Comparison of ENCODE assay signal across 13 cellular contexts in the genomic region with DNA sequence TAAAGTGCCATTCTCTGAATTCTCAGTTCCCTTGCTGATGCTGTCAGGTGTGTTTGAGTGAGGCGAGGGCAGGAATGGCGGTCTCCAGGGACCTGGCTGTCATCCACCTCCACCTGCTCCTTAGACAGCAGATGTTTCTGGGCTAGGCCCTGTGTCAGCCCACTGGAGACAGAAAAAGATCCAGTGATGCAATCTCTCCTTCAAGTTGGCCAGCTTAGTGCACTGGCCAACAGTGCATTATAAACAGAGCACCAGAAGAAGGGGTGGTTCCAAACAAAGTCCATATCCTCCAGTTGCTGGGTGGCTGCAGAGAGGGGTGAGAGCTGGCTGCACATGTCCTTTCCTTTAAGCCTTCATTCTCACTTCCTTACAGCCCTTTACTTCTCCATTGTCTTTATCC. TPM values are rescaled to one million over a fixed set of nuclear protein-coding genes. Genes with fewer than 3 reads are reported as not detected.
DNase-seq lines count a peak whose midpoint lies in the region; ATAC-seq, FAIRE-seq and TF ChIP-seq lines count a peak whose summit lies in the region.
"Had no signal": no experiment of that assay in that cellular context is flagged by ENCODE, and none has a peak within 500 bp of the region (broad histone marks: within the 10 kb centered on the region; RNA-seq: fewer than 3 reads in every experiment).

No MANE protein-coding gene starts in this region.

- BruUV-seq in IMR-90 (replicated peaks; lab: Mats Ljungman, UMichigan) (no TSS peak), K562 (replicated peaks; lab: Mats Ljungman, UMichigan) (no TSS peak)

- H2BK15ac ChIP-seq in IMR-90 (ENCODE audit: low read depth, low read length) = no peak overlapping the region

- no peak overlapping the region for H2AK5ac ChIP-seq in IMR-90 (ENCODE audit: low read depth, low read length)

- TF ChIP-seq RAD21 in IMR-90 (IDR thresholded peaks at IDR 0.05; ENCODE audit: low read length) (no peak), K562 (CRISPR knock-in tag; conservative IDR thresholded peaks at IDR 0.05 in 1 of 2, IDR thresholded peaks at IDR 0.05 in 1 of 2) (no peak)

- peaks cover 12 to 20% of the 10 kb centered on the region in 2 experiments; a peak in 3 of 4 replicates for H3K79me1 ChIP-seq in IMR-90 (ENCODE audit: low read depth in 1 of 2, low read length in 2 of 2)

- 0 out of 2 replicates have a peak overlapping the region, but pooled peaks have one; percentile 26 for H3K4ac ChIP-seq in IMR-90 (ENCODE audit: low read depth, low read length)

- H3K9me1 ChIP-seq in IMR-90 (ENCODE audit: insufficient read depth, low read length) (peaks cover 11% of the 10 kb centered on the region), K562 (ENCODE audit: control insufficient read depth, insufficient read depth, low read length) (no peaks in the 10 kb centered on the region)

- no peak overlapping the region for H3K4me3 ChIP-seq in IMR-90 (ENCODE audit: insufficient read depth, low read depth, low read length)
- no peak overlapping the region for H3K4me3 ChIP-seq in K562
- H3K4me3 ChIP-seq: esophagus muscularis mucosa, suprapubic skin had no signal

- no peak overlapping the region for H3K23ac ChIP-seq in IMR-90 (ENCODE audit: low read depth, low read length)

- TF ChIP-seq CTCF in IMR-90 (conservative IDR thresholded peaks at IDR 0.05; ENCODE audit: low read depth, low read length) (no peak), K562 (IDR thresholded peaks at IDR 0.05 in 2 of 3, conservative IDR thresholded peaks at IDR 0.05 in 1 of 3; ENCODE audit: insufficient read depth in 2 of 3, low read depth in 1 of 3, low read length in 3 of 3) (no peak)

- H3K27ac ChIP-seq in IMR-90 (ENCODE audit: insufficient read depth, low read length) = no peak overlapping the region
- H3K27ac ChIP-seq in K562 (ENCODE audit: extremely low read depth, low read depth, low read length) = no peak overlapping the region

- no peak overlapping the region for H2BK120ac ChIP-seq in IMR-90 (ENCODE audit: low read depth, low read length)

- no peaks in the 10 kb centered on the region for H3K27me3 ChIP-seq in IMR-90 (ENCODE audit: control insufficient read depth, insufficient read depth, low read length)
- H3K27me3 ChIP-seq in K562 (ENCODE audit: control insufficient read depth in 2 of 2, insufficient read depth in 2 of 2, low read length in 2 of 2) = no peaks in the 10 kb centered on the region
- H3K27me3 ChIP-seq: esophagus muscularis mucosa, suprapubic skin had no signal

- no peak overlapping the region for H4K5ac ChIP-seq in IMR-90 (ENCODE audit: low read depth, low read length)

- TF ChIP-seq POLR2A in IMR-90 (IDR thresholded peaks at IDR 0.05; ENCODE audit: low read depth, low read length) (no peak), K562 (conservative IDR thresholded peaks at IDR 0.05) (no peak)

- H4K20me1 ChIP-seq in IMR-90 (ENCODE audit: insufficient read depth, low read length) = 0 out of 2 replicates have a peak, but pooled peaks cover 5% of the 10 kb centered on the region
- H4K20me1 ChIP-seq in K562 (replicated peaks; ENCODE audit: control insufficient read depth, insufficient read depth, low read length) = no peaks in the 10 kb centered on the region

- CTCF ChIA-PET in IMR-90 (lab: Yijun Ruan, JAX) = interaction anchor here (0.6 kb wide), 1 partner anchor 692 kb away, joined by 3 read pairs; no protein-coding TSS in a partner anchor
- CTCF ChIA-PET in K562 (lab: Yijun Ruan, JAX; ENCODE audit: low intra/inter-chr PET ratio) = no interaction called here

- no peak overlapping the region for H3K4me2 ChIP-seq in IMR-90 (ENCODE audit: low read depth, low read length)
- no peak overlapping the region for H3K4me2 ChIP-seq in K562 (ENCODE audit: insufficient read depth, low read length)

- H3K9me3 ChIP-seq in IMR-90 (ENCODE audit: control insufficient read depth, insufficient read depth, low read length) (no peaks in the 10 kb centered on the region), K562 (replicated peaks; ENCODE audit: control insufficient read depth, insufficient read depth, low read depth, low read length) (no peaks in the 10 kb centered on the region)
- H3K9me3 ChIP-seq: Caco-2, esophagus muscularis mucosa, suprapubic skin had no signal

- H3K4me1 ChIP-seq in IMR-90 (ENCODE audit: control insufficient read depth, insufficient read depth, low read length) = peaks cover 18% of the 10 kb centered on the region
- H3K4me1 ChIP-seq in K562 (replicated peaks in 1 of 2; ENCODE audit: control insufficient read depth in 2 of 2, insufficient read depth in 2 of 2, low read length in 2 of 2) = peaks cover 7 to 9% of the 10 kb centered on the region in 2 experiments; a peak in 4 of 5 replicates
- H3K4me1 ChIP-seq: Caco-2 had no signal

- dilution Hi-C loops in IMR-90 (cut with HindIII; ENCODE audit: low sequenced_read_pairs, unreplicated experiment) = no loop called here

- DNase-seq in Ammon's horn (ENCODE audit: low spot score) (peak; percentile 22), IMR-90 (peak; percentile 46), K562 (ENCODE audit: extremely low read depth in 1 of 4, low spot score in 3 of 4) (no peak), medulla oblongata (ENCODE audit: extremely low spot score) (peak; percentile 32), AG08395 (ENCODE audit: low spot score) (no peak), NCI-H524 treated with DMSO at 0.1 percent for 48 hours (lab: John Stamatoyannopoulos, UW) (no peak)
- DNase-seq: Caco-2, NCI-H510A had no signal

- no peak overlapping the region for H3K56ac ChIP-seq in IMR-90 (ENCODE audit: extremely low read depth, insufficient read depth, low read length)

- H2AFZ ChIP-seq in IMR-90 (replicated peaks; ENCODE audit: low read length, poor library complexity) (no peak overlapping the region), K562 (ENCODE audit: low read depth, low read length) (no peak overlapping the region)

- no peak overlapping the region for H3K9ac ChIP-seq in IMR-90 (ENCODE audit: low read depth, low read length)
- no peak overlapping the region for H3K9ac ChIP-seq in K562 (ENCODE audit: insufficient read depth in 1 of 2, low read depth in 2 of 2, low read length in 2 of 2)

- H4K8ac ChIP-seq in IMR-90 (ENCODE audit: low read depth in 2 of 2, low read length in 2 of 2) = no peak overlapping the region; a peak in 1 of 4 replicates

- POLR2A ChIA-PET in IMR-90 (lab: Charles Lee; ENCODE audit: unreplicated experiment) = no interaction called here
- POLR2A ChIA-PET in K562 (lab: Yijun Ruan, JAX) = interaction anchor here (0.7 to 2.5 kb wide), 3 partner anchors 9 to 172 kb away, joined by 3 to 7 read pairs (median 5); a partner anchor contains a TSS

- peaks cover 27% of the 10 kb centered on the region for H3K36me3 ChIP-seq in IMR-90 (ENCODE audit: control insufficient read depth, insufficient read depth, low read length)
- peaks cover 89% of the 10 kb centered on the region for H3K36me3 ChIP-seq in K562 (ENCODE audit: control insufficient read depth, insufficient read depth, low read length)

- ATAC-seq in IMR-90 (ENCODE audit: low read depth) (peak; percentile 54), K562 (peak; percentile 52), GM21447 (IDR thresholded peaks at IDR 0.05; ENCODE audit: unreplicated experiment) (no peak), GM19328 (IDR thresholded peaks at IDR 0.05; ENCODE audit: unreplicated experiment) (no peak)

- H2BK5ac ChIP-seq in IMR-90 (ENCODE audit: low read depth, low read length, poor library complexity, severe bottlenecking) = no peak overlapping the region

- WGBS in IMR-90 (ENCODE audit: extremely low coverage in 2 of 2, insufficient read length in 1 of 2), 2 experiments = no CpG with 5 or more reads among the region's 2 CpGs
- 100% methylated on average over 2 of the region's 2 CpGs for WGBS in K562 (ENCODE audit: insufficient coverage, low coverage, missing lambda C conversion rate)

- in situ Hi-C loops in IMR-90 (cut with MboI; ENCODE audit: low sequenced_read_pairs) = no loop called here
- in situ Hi-C loops in K562 (cut with MboI) = no loop called here

- no peak for FAIRE-seq in K562 (lab: Jason Lieb, UNC)
- FAIRE-seq: keratinocyte had no signal

- no peak overlapping the region for H3K18ac ChIP-seq in IMR-90 (ENCODE audit: low read depth, low read length)

- peak overlapping the region; percentile 33; the same call in 1 of the 2 replicates for H4K91ac ChIP-seq in IMR-90 (ENCODE audit: insufficient read depth, low read depth, low read length)

- H3K14ac ChIP-seq in IMR-90 (replicated peaks; ENCODE audit: low read depth, low read length) = no peak overlapping the region

- intact Hi-C loops in IMR-90 (cut with micrococcal nuclease) = no loop called here
- intact Hi-C loops in K562 (cut with micrococcal nuclease) = no loop called here

- H2BK20ac ChIP-seq in IMR-90 (ENCODE audit: low read depth, low read length) = 0 out of 2 replicates have a peak overlapping the region, but pooled peaks have one; percentile 20

- no peak for TF ChIP-seq EP300 in K562 (IDR thresholded peaks at IDR 0.05; ENCODE audit: low read length)

- no peak overlapping the region for H2AK9ac ChIP-seq in IMR-90 (replicated peaks; ENCODE audit: low read depth, low read length, poor library complexity)

- no peaks in the 10 kb centered on the region for H3K79me2 ChIP-seq in K562 (ENCODE audit: control insufficient read depth, insufficient read depth, low read length)

RNA-seq across cellular contexts. Expression of a gene that starts 26.5 kb away (rescaled TPM):
- total RNA-seq in IMR-90 (2012; rRNA removed) = 306 and 313 TPM in 2 replicates
- polyA plus RNA-seq in IMR-90 (2012; rRNA removed) = 197 and 210 TPM in 2 replicates
- 201 and 222 TPM in 2 replicates for polyA plus RNA-seq in IMR-90 (2012; cell fraction: cytosol; rRNA removed)
- polyA plus RNA-seq in IMR-90 (2012; cell fraction: nucleus; rRNA removed; ENCODE audit: low replicate concordance) = 110 and 136 TPM in 2 replicates
- total RNA-seq in K562 (2011; cell fraction: chromatin; rRNA removed; ENCODE audit: low replicate concordance) = 95.6 and 146 TPM in 2 replicates
- total RNA-seq in K562 (2011; cell fraction: nucleolus; rRNA removed) = 97.0 and 106 TPM in 2 replicates
- 94.6 and 118 TPM in 2 replicates for total RNA-seq in K562 (2011; cell fraction: nucleoplasm; rRNA removed)
- total RNA-seq in K562 (2014; rRNA removed) = 181 and 197 TPM in 2 replicates
- total RNA-seq in K562 (2014; rRNA removed; fragmentation: Illumina TruSeq; extraction: Trizol) = 124 and 133 TPM in 2 replicates
- total RNA-seq in K562 (2015; rRNA removed; fragmentation: Illumina TruSeq; extraction: Trizol) = 151 and 156 TPM in 2 replicates
- total RNA-seq in K562 (2021) = 127 and 133 TPM in 2 replicates
- 124 and 143 TPM in 2 replicates for polyA plus RNA-seq in K562 (2011; rRNA removed)
- 138 and 150 TPM in 2 replicates for polyA plus RNA-seq in K562 (2011; cell fraction: cytosol; rRNA removed)
- 49.2 and 61.9 TPM in 2 replicates for polyA plus RNA-seq in K562 (2011; cell fraction: nucleus; rRNA removed)
- polyA plus RNA-seq in K562 (2012) = 189 and 211 TPM in 2 replicates
- 137 TPM in 2 replicates for polyA plus RNA-seq in K562 (2014; fragmentation: Illumina TruSeq; extraction: Trizol)
- 10 to 100 TPM; 37.1 to 64.3 TPM for polyA plus RNA-seq in K562 (2014; fragmentation: Nextera tagmentation; extraction: Ambion mirVana)
- 127 and 141 TPM in 2 replicates for polyA plus RNA-seq in K562 (2014; rRNA removed)
- 139 and 167 TPM in 2 replicates for polyA minus RNA-seq in K562 (2011; rRNA and poly(A)+ RNA removed)
- polyA minus RNA-seq in K562 (2011; cell fraction: cytosol; rRNA and poly(A)+ RNA removed) = 63.5 and 72.7 TPM in 2 replicates
- polyA minus RNA-seq in K562 (2011; cell fraction: nucleus; rRNA and poly(A)+ RNA removed) = 26.9 and 42.3 TPM in 2 replicates

RNA-seq across cellular contexts. Expression of a gene that starts 36.0 kb away (rescaled TPM):
- 3.0 and 3.1 TPM in 2 replicates for total RNA-seq in IMR-90 (2012; rRNA removed)
- 8.5 and 8.8 TPM in 2 replicates for polyA plus RNA-seq in IMR-90 (2012; rRNA removed)
- 4.9 and 10.8 TPM in 2 replicates for polyA plus RNA-seq in IMR-90 (2012; cell fraction: cytosol; rRNA removed)
- polyA plus RNA-seq in IMR-90 (2012; cell fraction: nucleus; rRNA removed; ENCODE audit: low replicate concordance) = 9.1 and 11.8 TPM in 2 replicates
- total RNA-seq in K562 (2011; cell fraction: chromatin; rRNA removed; ENCODE audit: low replicate concordance) = 24.8 and 33.6 TPM in 2 replicates
- total RNA-seq in K562 (2011; cell fraction: nucleolus; rRNA removed) = 15.1 and 15.7 TPM in 2 replicates
- 20.1 and 31.3 TPM in 2 replicates for total RNA-seq in K562 (2011; cell fraction: nucleoplasm; rRNA removed)
- 17.9 and 24.7 TPM in 2 replicates for total RNA-seq in K562 (2014; rRNA removed)
- total RNA-seq in K562 (2014; rRNA removed; fragmentation: Illumina TruSeq; extraction: Trizol) = 17.0 and 17.5 TPM in 2 replicates
- 12.2 and 13.3 TPM in 2 replicates for total RNA-seq in K562 (2015; rRNA removed; fragmentation: Illumina TruSeq; extraction: Trizol)
- total RNA-seq in K562 (2021) = 41.0 and 48.5 TPM in 2 replicates
- polyA plus RNA-seq in K562 (2011; rRNA removed) = 19.1 and 24.8 TPM in 2 replicates
- polyA plus RNA-seq in K562 (2011; cell fraction: cytosol; rRNA removed) = 17.9 and 36.4 TPM in 2 replicates
- 22.9 and 38.7 TPM in 2 replicates for polyA plus RNA-seq in K562 (2011; cell fraction: nucleus; rRNA removed)
- polyA plus RNA-seq in K562 (2012) = 21.4 and 21.8 TPM in 2 replicates
- 34.1 and 40.0 TPM in 2 replicates for polyA plus RNA-seq in K562 (2014; fragmentation: Illumina TruSeq; extraction: Trizol)
- polyA plus RNA-seq in K562 (2014; fragmentation: Nextera tagmentation; extraction: Ambion mirVana) = 1 to 10 TPM; 7.6 to 8.3 TPM
- 30.1 and 32.7 TPM in 2 replicates for polyA plus RNA-seq in K562 (2014; rRNA removed)
- 12.4 and 15.6 TPM in 2 replicates for polyA minus RNA-seq in K562 (2011; rRNA and poly(A)+ RNA removed)
- polyA minus RNA-seq in K562 (2011; cell fraction: cytosol; rRNA and poly(A)+ RNA removed) = 13.0 and 14.8 TPM in 2 replicates
- 5.8 and 7.0 TPM in 2 replicates for polyA minus RNA-seq in K562 (2011; cell fraction: nucleus; rRNA and poly(A)+ RNA removed)

Comparison
In these comparisons a context has a peak if more than half of its experiments do, and no peak if none do; other contexts are left out.
1. DNase-seq: peak in Ammon's horn (single experiment), IMR-90 (single experiment) and medulla oblongata (single experiment); none in K562 (0 of 4), AG08395 (single experiment) and NCI-H524 treated with DMSO at 0.1 percent for 48 hours (single experiment).
2. ATAC-seq: peak in IMR-90 (single experiment) and K562 (single experiment); none in GM21447 (single experiment) and GM19328 (single experiment).